24 cellular contexts compared by ENCODE assay signal in genomic region chr9:28650327-28650726, GRCh38.
DNase-seq lines count a peak whose midpoint lies in the region; ATAC-seq and TF ChIP-seq lines count a peak whose summit lies in the region.
"Had no signal": no experiment of that assay in that cellular context is flagged by ENCODE, and none has a peak within 500 bp of the region (broad histone marks: within the 10 kb centered on the region; RNA-seq: fewer than 3 reads in every experiment).

No MANE protein-coding gene starts in this region.

- H3K79me1 ChIP-seq in neuronal stem cell (ENCODE audit: low read depth, low read length): no peaks in the 10 kb centered on the region

- no peak for TF ChIP-seq POLR2A in breast epithelium (IDR thresholded peaks at IDR 0.05)
- TF ChIP-seq POLR2A in lower leg skin (IDR thresholded peaks at IDR 0.05): no peak

- H3K36me3 ChIP-seq in breast epithelium (no peaks in the 10 kb centered on the region), neuronal stem cell (replicated peaks in 1 of 2; ENCODE audit: control insufficient read depth in 2 of 2, insufficient read depth in 2 of 2, low read length in 2 of 2) (no peaks in the 10 kb centered on the region)

- no peak overlapping the region for H2BK120ac ChIP-seq in neuronal stem cell (ENCODE audit: low read depth, low read length)

- H3K4me1 ChIP-seq in breast epithelium (no peaks in the 10 kb centered on the region), neuronal stem cell (ENCODE audit: control insufficient read depth in 2 of 2, insufficient read depth in 1 of 2, low read depth in 1 of 2, low read length in 2 of 2) (peaks cover 0 to 1% of the 10 kb centered on the region in 2 donors)

- no peak overlapping the region for H2BK12ac ChIP-seq in neuronal stem cell (ENCODE audit: low read length)

- no CpG with 5 or more reads among the region's 4 CpGs for WGBS in neuronal stem cell (ENCODE audit: extremely low coverage in 2 of 2, insufficient read length in 2 of 2, insufficient replicate concordance in 1 of 2), 2 donors
- WGBS in lower leg skin, 2 donors: 34 to 37% methylated on average over 4 of the region's 4 CpGs

- H3K4me3 Mint-ChIP-seq in MCF 10A (ENCODE audit: unreplicated experiment) (no peak overlapping the region), endothelial cell (ENCODE audit: unreplicated experiment) (no peak overlapping the region)
- H3K4me3 Mint-ChIP-seq in activated T-cell treated with anti-CD3 and anti-CD28 coated beads, Interleukin-2, amount 50 U/mL, for 72 hours: no peak overlapping the region
- H3K4me3 Mint-ChIP-seq: B cell had no signal

- H3K27me3 Mint-ChIP-seq in MCF 10A (ENCODE audit: insufficient read depth, unreplicated experiment): no peaks in the 10 kb centered on the region
- peaks cover 1% of the 10 kb centered on the region for H3K27me3 Mint-ChIP-seq in endothelial cell (ENCODE audit: unreplicated experiment)
- no peaks in the 10 kb centered on the region for H3K27me3 Mint-ChIP-seq in activated T-cell treated with anti-CD3 and anti-CD28 coated beads, Interleukin-2, amount 50 U/mL, for 72 hours (ENCODE audit: low read depth)
- H3K27me3 Mint-ChIP-seq: B cell had no signal

- no peak overlapping the region for H3K27ac ChIP-seq in breast epithelium
- H3K27ac ChIP-seq in neuronal stem cell (replicated peaks; ENCODE audit: low read length): no peak overlapping the region
- H3K27ac ChIP-seq: 22Rv1, RWPE1 had no signal

- no peak overlapping the region for H3K23ac ChIP-seq in neuronal stem cell (ENCODE audit: low read depth, low read length, poor library complexity)

- POLR2A ChIA-PET in MCF 10A (lab: Yijun Ruan, JAX): no interaction called here

- H3K27me3 ChIP-seq in breast epithelium (no peaks in the 10 kb centered on the region), neuronal stem cell (ENCODE audit: control insufficient read depth in 3 of 3, insufficient read depth in 3 of 3, low read depth in 1 of 3, low read length in 3 of 3) (no peaks in the 10 kb centered on the region)

- no peak overlapping the region for H3K14ac ChIP-seq in neuronal stem cell (ENCODE audit: low read length)

- no peak overlapping the region for H4K8ac ChIP-seq in neuronal stem cell (ENCODE audit: low read depth, low read length)

- H3K27ac Mint-ChIP-seq in MCF 10A (ENCODE audit: low read depth, unreplicated experiment) (peak overlapping the region; percentile 55), endothelial cell (ENCODE audit: unreplicated experiment) (peak overlapping the region; percentile 71)
- no peak overlapping the region for H3K27ac Mint-ChIP-seq in activated T-cell treated with anti-CD3 and anti-CD28 coated beads, Interleukin-2, amount 50 U/mL, for 72 hours
- H3K27ac Mint-ChIP-seq: B cell had no signal

- H3K36me3 Mint-ChIP-seq in MCF 10A (ENCODE audit: insufficient read depth, unreplicated experiment): no peaks in the 10 kb centered on the region
- no peaks in the 10 kb centered on the region for H3K36me3 Mint-ChIP-seq in endothelial cell (ENCODE audit: low read depth, unreplicated experiment)
- no peaks in the 10 kb centered on the region for H3K36me3 Mint-ChIP-seq in activated T-cell treated with anti-CD3 and anti-CD28 coated beads, Interleukin-2, amount 50 U/mL, for 72 hours (ENCODE audit: insufficient read depth in 2 of 2)

- H3K4ac ChIP-seq in neuronal stem cell (ENCODE audit: low read length): no peak overlapping the region

- no peak for TF ChIP-seq CTCF in MCF 10A (IDR thresholded peaks at IDR 0.05; ENCODE audit: unreplicated experiment)
- no peak for TF ChIP-seq CTCF in breast epithelium (IDR thresholded peaks at IDR 0.05)
- no peak for TF ChIP-seq CTCF in endothelial cell (IDR thresholded peaks at IDR 0.05; ENCODE audit: unreplicated experiment)
- no peak for TF ChIP-seq CTCF in lower leg skin (IDR thresholded peaks at IDR 0.05)

- ATAC-seq in activated T-cell treated with anti-CD3 and anti-CD28 coated beads, Interleukin-2, amount 50 U/mL, for 72 hours (replicated peaks in 1 of 2): no peak
- ATAC-seq: Panc1 had no signal

- no peak overlapping the region for H3K18ac ChIP-seq in neuronal stem cell (ENCODE audit: low read length)

- H2AFZ ChIP-seq in neuronal stem cell (ENCODE audit: low read length): peak overlapping the region; percentile 58

- no peak overlapping the region for H2BK5ac ChIP-seq in neuronal stem cell (ENCODE audit: low read length)

- BruUV-seq in MCF 10A (replicated peaks; lab: Mats Ljungman, UMichigan): no TSS peak

- no peak overlapping the region for H3K9ac ChIP-seq in neuronal stem cell (ENCODE audit: low read depth, low read length, poor library complexity)

- intact Hi-C loops in MCF 10A (cut with micrococcal nuclease): no loop called here
- intact Hi-C loops in breast epithelium (cut with DNase I; ENCODE audit: low total_unique reads): no loop called here
- intact Hi-C loops in lower leg skin (cut with DNase I; ENCODE audit: low total_unique reads): no loop called here

- no peak overlapping the region for H2AK5ac ChIP-seq in neuronal stem cell (ENCODE audit: low read depth, low read length)

- no peak overlapping the region for H3K4me2 ChIP-seq in neuronal stem cell (ENCODE audit: insufficient read depth, low read length, poor library complexity, severe bottlenecking)

- CTCF ChIA-PET in MCF 10A (lab: Yijun Ruan, JAX): no interaction called here

- H3K9me3 Mint-ChIP-seq in MCF 10A (ENCODE audit: unreplicated experiment) (no peaks in the 10 kb centered on the region), endothelial cell (ENCODE audit: unreplicated experiment) (no peaks in the 10 kb centered on the region)
- H3K9me3 Mint-ChIP-seq in activated T-cell treated with anti-CD3 and anti-CD28 coated beads, Interleukin-2, amount 50 U/mL, for 72 hours: peaks cover 2 to 6% of the 10 kb centered on the region in 2 donors

- no peak overlapping the region for H4K91ac ChIP-seq in neuronal stem cell (ENCODE audit: low read depth, low read length, poor library complexity)

- no peak overlapping the region for H2BK15ac ChIP-seq in neuronal stem cell (ENCODE audit: low read length)

- no peak overlapping the region for H3K4me3 ChIP-seq in breast epithelium
- no peak overlapping the region for H3K4me3 ChIP-seq in neuronal stem cell (ENCODE audit: low read length in 2 of 2)
- H3K4me3 ChIP-seq in lower leg skin (ENCODE audit: low read depth, poor library complexity, severe bottlenecking): no peak overlapping the region

- DNase-seq in MCF 10A (ENCODE audit: unreplicated experiment): no peak
- no peak for DNase-seq in breast epithelium (ENCODE audit: low spot score in 2 of 2)
- DNase-seq in endothelial cell (ENCODE audit: low spot score): no peak
- peak; percentile 25 for DNase-seq in iPS-NIHi11 (ENCODE audit: low spot score)
- no peak for DNase-seq in neuronal stem cell (ENCODE audit: low spot score)
- no peak for DNase-seq in lower leg skin (ENCODE audit: low spot score in 2 of 2)
- no peak for DNase-seq in NCI-H1930 (lab: John Stamatoyannopoulos, UW)
- no peak for DNase-seq in activated T-cell treated with anti-CD3 and anti-CD28 coated beads, Interleukin-2, amount 50 U/mL, for 72 hours
- DNase-seq: Calu3, DND-41, GOT3, IMR-90, KG1, MM.1S, NCI-H1417, NCI-H1694, NCI-H2081, NCI-H2227 treated with DMSO at 0.1 percent for 48 hours, NCI-H526 treated with DMSO at 0.1 percent for 48 hours, SHP77 had no signal

- no peaks in the 10 kb centered on the region for H3K9me3 ChIP-seq in breast epithelium
- H3K9me3 ChIP-seq in neuronal stem cell (replicated peaks in 1 of 2; ENCODE audit: control insufficient read depth in 2 of 2, insufficient read depth in 1 of 2, low read depth in 1 of 2, low read length in 2 of 2): no peaks in the 10 kb centered on the region

- H3K4me1 Mint-ChIP-seq in MCF 10A (ENCODE audit: insufficient read depth, unreplicated experiment): peaks cover 6% of the 10 kb centered on the region
- H3K4me1 Mint-ChIP-seq in endothelial cell (ENCODE audit: unreplicated experiment): peaks cover 12% of the 10 kb centered on the region
- no peaks in the 10 kb centered on the region for H3K4me1 Mint-ChIP-seq in activated T-cell treated with anti-CD3 and anti-CD28 coated beads, Interleukin-2, amount 50 U/mL, for 72 hours (ENCODE audit: low read depth)
- H3K4me1 Mint-ChIP-seq: B cell had no signal
